ENCODE assay signal across 24 cellular contexts in genomic region chr7:49638166-49638565, GRCh38.
DNase-seq lines count a peak whose midpoint lies in the region; ATAC-seq and TF ChIP-seq lines count a peak whose summit lies in the region.
"Had no signal": no experiment of that assay in that cellular context is flagged by ENCODE, and none has a peak within 500 bp of the region (broad histone marks: within the 10 kb centered on the region; RNA-seq: fewer than 3 reads in every experiment).

No MANE protein-coding gene starts in this region.

- no peak overlapping the region for H3K27ac ChIP-seq in DND-41 (ENCODE audit: low read length)
- H3K27ac ChIP-seq: ovary, sigmoid colon, SJCRH30, testis had no signal

- no peaks in the 10 kb centered on the region for H4K20me1 ChIP-seq in DND-41 (ENCODE audit: insufficient read depth, low read length)

- H3K36me3 ChIP-seq in DND-41 (ENCODE audit: insufficient read depth, low read length): no peaks in the 10 kb centered on the region
- H3K36me3 ChIP-seq: HAP-1, ovary, sigmoid colon, SJCRH30 had no signal

- no peaks in the 10 kb centered on the region for H3K4me1 Mint-ChIP-seq in activated CD4-positive, alpha-beta T cell treated with anti-CD3 and anti-CD28 coated beads, Interleukin-2, amount 10 ng/mL, durations not matched to agents 24 days and 14 days
- H3K4me1 Mint-ChIP-seq: CD8-positive, alpha-beta memory T cell; naive B cell; stimulated activated memory B cell treated with anti-CD40 and anti-IgM and Interleukin-4, amounts not matched to agents 10 μg/mL and 1 μg/mL and 100 μg/mL, for 72 hours had no signal

- H3K79me2 ChIP-seq in DND-41 (ENCODE audit: insufficient read depth, low read length): no peaks in the 10 kb centered on the region

- TF ChIP-seq CTCF in DND-41 (IDR thresholded peaks at IDR 0.05; ENCODE audit: borderline replicate concordance, extremely low read depth, low read length, poor library complexity, severe bottlenecking): peak; percentile 33

- no peaks in the 10 kb centered on the region for H3K36me3 Mint-ChIP-seq in activated CD4-positive, alpha-beta T cell treated with anti-CD3 and anti-CD28 coated beads, Interleukin-2, amount 10 ng/mL, durations not matched to agents 24 days and 14 days (ENCODE audit: low read depth)
- H3K36me3 Mint-ChIP-seq: activated naive CD4-positive, alpha-beta T cell treated with anti-CD3 and anti-CD28 coated beads, Interleukin-2, amount 50 U/mL, for 72 hours; CD8-positive, alpha-beta memory T cell; naive B cell; stimulated activated memory B cell treated with anti-CD40 and anti-IgM and Interleukin-4, amounts not matched to agents 10 μg/mL and 1 μg/mL and 100 μg/mL, for 72 hours had no signal

- H3K9me3 ChIP-seq in DND-41 (ENCODE audit: insufficient read depth, low read length, severe bottlenecking): no peaks in the 10 kb centered on the region
- H3K9me3 ChIP-seq: HAP-1, ovary, sigmoid colon, SJCRH30, testis had no signal

- ATAC-seq in DND-41 (ENCODE audit: insufficient read depth, low read depth): no peak
- no peak for ATAC-seq in GM21515 (IDR thresholded peaks at IDR 0.05; ENCODE audit: unreplicated experiment)
- ATAC-seq in HG02885 (IDR thresholded peaks at IDR 0.05; ENCODE audit: poor library complexity, unreplicated experiment): no peak
- ATAC-seq: activated naive CD4-positive, alpha-beta T cell treated with anti-CD3 and anti-CD28 coated beads, Interleukin-2, amount 50 U/mL, for 72 hours; activated T-cell treated with anti-CD3 and anti-CD28 coated beads, Interleukin-2, amount 50 U/mL, for 72 hours; effector memory CD8-positive, alpha-beta T cell; HepG2; stimulated activated memory B cell treated with anti-CD40 and anti-IgM and Interleukin-4, amounts not matched to agents 10 μg/mL and 1 μg/mL and 100 μg/mL, for 72 hours had no signal

- intact Hi-C loops in activated CD4-positive, alpha-beta T cell treated with anti-CD3 and anti-CD28 coated beads, Interleukin-2, amount 10 ng/mL, durations not matched to agents 24 days and 14 days (cut with micrococcal nuclease): no loop called here

- DNase-seq in DND-41 (no peak), HT-29 (ENCODE audit: low spot score) (peak; percentile 26), SKM-1 treated with dmso at 0.1 percent for 144 hours (lab: John Stamatoyannopoulos, UW; ENCODE audit: unreplicated experiment) (peak; percentile 79), iPS DF 4.7 (ENCODE audit: extremely low read depth, low spot score) (peak; percentile 9), NCI-H2196 treated with DMSO at 0.1 percent for 48 hours (lab: John Stamatoyannopoulos, UW; ENCODE audit: unreplicated experiment) (no peak)
- no peak for DNase-seq in activated CD4-positive, alpha-beta T cell treated with anti-CD3 and anti-CD28 coated beads, Interleukin-2, amount 10 ng/mL, durations not matched to agents 24 days and 14 days
- DNase-seq: activated CD8-positive, alpha-beta memory T cell treated with anti-CD3 and anti-CD28 coated beads for 24 hours; activated T-cell treated with anti-CD3 and anti-CD28 coated beads, Interleukin-2, amount 50 U/mL, for 72 hours; CD8-positive, alpha-beta memory T cell; effector memory CD8-positive, alpha-beta T cell; head of caudate nucleus; naive B cell; NCI-H187 treated with DMSO at 0.1 percent for 48 hours; ovary; sigmoid colon; SJCRH30; T-helper 9 cell; testis had no signal

- H3K27ac Mint-ChIP-seq in activated CD4-positive, alpha-beta T cell treated with anti-CD3 and anti-CD28 coated beads, Interleukin-2, amount 10 ng/mL, durations not matched to agents 24 days and 14 days: no peak overlapping the region
- H3K27ac Mint-ChIP-seq: activated naive CD4-positive, alpha-beta T cell treated with anti-CD3 and anti-CD28 coated beads, Interleukin-2, amount 50 U/mL, for 72 hours; activated T-cell treated with anti-CD3 and anti-CD28 coated beads, Interleukin-2, amount 50 U/mL, for 72 hours; CD8-positive, alpha-beta memory T cell; effector memory CD8-positive, alpha-beta T cell; stimulated activated memory B cell treated with anti-CD40 and anti-IgM and Interleukin-4, amounts not matched to agents 10 μg/mL and 1 μg/mL and 100 μg/mL, for 72 hours had no signal

- H3K4me3 ChIP-seq in DND-41 (ENCODE audit: low read depth in 1 of 2, low read length in 2 of 2): no peak overlapping the region
- H3K4me3 ChIP-seq: HAP-1, ovary, sigmoid colon, SJCRH30, testis had no signal

- H3K4me1 ChIP-seq in DND-41 (ENCODE audit: insufficient read depth, low read length): no peaks in the 10 kb centered on the region
- H3K4me1 ChIP-seq: HAP-1, sigmoid colon, SJCRH30, testis had no signal

- H3K9ac ChIP-seq in DND-41 (ENCODE audit: low read depth, low read length): no peak overlapping the region

- no peak overlapping the region for H3K4me2 ChIP-seq in DND-41 (ENCODE audit: insufficient read depth, low read length)

- H3K27me3 ChIP-seq in DND-41 (ENCODE audit: insufficient read depth, low read length, poor library complexity): no peaks in the 10 kb centered on the region
- H3K27me3 ChIP-seq: ovary, sigmoid colon, SJCRH30, testis had no signal

- H3K27me3 Mint-ChIP-seq in activated CD4-positive, alpha-beta T cell treated with anti-CD3 and anti-CD28 coated beads, Interleukin-2, amount 10 ng/mL, durations not matched to agents 24 days and 14 days: no peaks in the 10 kb centered on the region
- H3K27me3 Mint-ChIP-seq: CD8-positive, alpha-beta memory T cell; effector memory CD8-positive, alpha-beta T cell; stimulated activated memory B cell treated with anti-CD40 and anti-IgM and Interleukin-4, amounts not matched to agents 10 μg/mL and 1 μg/mL and 100 μg/mL, for 72 hours had no signal

- H3K9me3 Mint-ChIP-seq in activated CD4-positive, alpha-beta T cell treated with anti-CD3 and anti-CD28 coated beads, Interleukin-2, amount 10 ng/mL, durations not matched to agents 24 days and 14 days: no peaks in the 10 kb centered on the region
- H3K9me3 Mint-ChIP-seq: activated T-cell treated with anti-CD3 and anti-CD28 coated beads, Interleukin-2, amount 50 U/mL, for 72 hours; stimulated activated memory B cell treated with anti-CD40 and anti-IgM and Interleukin-4, amounts not matched to agents 10 μg/mL and 1 μg/mL and 100 μg/mL, for 72 hours had no signal

- no peak overlapping the region for H3K4me3 Mint-ChIP-seq in activated CD4-positive, alpha-beta T cell treated with anti-CD3 and anti-CD28 coated beads, Interleukin-2, amount 10 ng/mL, durations not matched to agents 24 days and 14 days
- H3K4me3 Mint-ChIP-seq: activated T-cell treated with anti-CD3 and anti-CD28 coated beads, Interleukin-2, amount 50 U/mL, for 72 hours; CD8-positive, alpha-beta memory T cell; effector memory CD8-positive, alpha-beta T cell; naive B cell; stimulated activated memory B cell treated with anti-CD40 and anti-IgM and Interleukin-4, amounts not matched to agents 10 μg/mL and 1 μg/mL and 100 μg/mL, for 72 hours had no signal

- no peak overlapping the region for H2AFZ ChIP-seq in DND-41 (ENCODE audit: low read depth, low read length)

Comparison
In these comparisons a context has a peak if more than half of its experiments do, and no peak if none do; other contexts are left out.
1. DNase-seq: peak in HT-29 (single experiment), SKM-1 treated with dmso at 0.1 percent for 144 hours (single experiment) and iPS DF 4.7 (single experiment); none in DND-41 (single experiment), NCI-H2196 treated with DMSO at 0.1 percent for 48 hours (single experiment) and activated CD4-positive, alpha-beta T cell treated with anti-CD3 and anti-CD28 coated beads, Interleukin-2, amount 10 ng/mL, durations not matched to agents 24 days and 14 days (single experiment).